In the genomic region with DNA sequence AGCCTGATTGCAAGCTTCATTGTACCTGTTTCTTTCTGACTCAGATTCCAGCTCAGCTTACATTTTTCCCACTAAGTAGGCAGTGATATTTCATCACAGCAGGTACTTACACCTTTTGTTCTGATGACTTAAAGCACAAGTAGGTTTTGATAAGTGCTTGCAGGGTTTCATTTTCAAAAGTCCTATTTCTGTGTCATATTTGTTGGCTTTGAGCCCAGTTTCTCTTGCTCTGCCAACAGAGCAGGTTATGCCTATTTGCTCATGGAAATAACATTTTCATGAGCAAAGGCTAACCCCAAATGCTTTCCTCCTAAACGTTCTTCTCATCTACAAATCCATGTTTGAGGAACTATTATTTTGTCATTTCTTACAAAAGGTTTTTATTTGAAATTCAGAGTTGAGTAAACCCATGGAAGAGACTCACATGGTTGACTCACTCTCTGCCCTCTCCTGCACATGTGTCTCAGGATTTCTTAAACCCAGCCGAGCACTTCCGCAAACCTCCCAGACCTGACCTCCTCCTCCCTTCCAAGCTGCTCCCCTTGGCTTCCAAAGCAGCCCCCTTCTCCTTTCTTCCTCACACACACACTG, we compare ENCODE assay signal across 8 cellular contexts. TPM values are rescaled to one million over a fixed set of nuclear protein-coding genes. Genes with fewer than 3 reads are reported as not detected.
DNase-seq lines count a peak whose midpoint lies in the region; ATAC-seq and TF ChIP-seq lines count a peak whose summit lies in the region.

No MANE protein-coding gene starts in this region.

- H3K36me3 Mint-ChIP-seq in central memory CD8-positive, alpha-beta T cell (ENCODE audit: insufficient read depth): peaks cover 3% of the 10 kb centered on the region
- H3K36me3 Mint-ChIP-seq in naive B cell: peaks cover 0 to 4% of the 10 kb centered on the region in 2 donors

- TF ChIP-seq CTCF in suprapubic skin (IDR thresholded peaks at IDR 0.05): no peak

- peak overlapping the region; percentile 43 for H3K4me3 Mint-ChIP-seq in central memory CD8-positive, alpha-beta T cell
- peak overlapping the region; percentile 4 to 82 (median 68) for H3K4me3 Mint-ChIP-seq in naive B cell

- 42% methylated on average over 3 of the region's 3 CpGs for WGBS in suprapubic skin

- H3K4me3 ChIP-seq in suprapubic skin: no peak overlapping the region

- peaks cover 26% of the 10 kb centered on the region for H3K4me1 Mint-ChIP-seq in central memory CD8-positive, alpha-beta T cell
- H3K4me1 Mint-ChIP-seq in naive B cell: peaks cover 50 to 72% (median 68%) of the 10 kb centered on the region in 3 donors

- DNase-seq in DMS53 (lab: John Stamatoyannopoulos, UW): peak; percentile 98
- peak; percentile 87 for DNase-seq in NOMO-1 treated with DMSO at 0.1 percent for 48 hours (lab: John Stamatoyannopoulos, UW; ENCODE audit: unreplicated experiment)
- DNase-seq in central memory CD8-positive, alpha-beta T cell (ENCODE audit: low spot score in 2 of 2): no peak
- DNase-seq in naive B cell: no peak
- DNase-seq in RKO (ENCODE audit: low spot score): no peak
- no peak for DNase-seq in suprapubic skin (ENCODE audit: low spot score in 2 of 2)

- no peak overlapping the region for H3K27ac ChIP-seq in suprapubic skin

- no peaks in the 10 kb centered on the region for H3K9me3 ChIP-seq in suprapubic skin

- no peaks in the 10 kb centered on the region for H3K36me3 ChIP-seq in suprapubic skin

- H3K27ac Mint-ChIP-seq in central memory CD8-positive, alpha-beta T cell (ENCODE audit: low read depth): peak overlapping the region; percentile 38
- H3K27ac Mint-ChIP-seq in naive B cell: peak overlapping the region; percentile 56 to 97 (median 84)

- no peaks in the 10 kb centered on the region for H3K27me3 Mint-ChIP-seq in central memory CD8-positive, alpha-beta T cell
- no peaks in the 10 kb centered on the region for H3K27me3 Mint-ChIP-seq in naive B cell

- H3K9me3 Mint-ChIP-seq in central memory CD8-positive, alpha-beta T cell: no peaks in the 10 kb centered on the region
- no peaks in the 10 kb centered on the region for H3K9me3 Mint-ChIP-seq in naive B cell

- H3K27me3 ChIP-seq in suprapubic skin: no peaks in the 10 kb centered on the region

- TF ChIP-seq POLR2A in suprapubic skin (IDR thresholded peaks at IDR 0.05): no peak

- peaks cover 11% of the 10 kb centered on the region for H3K4me1 ChIP-seq in suprapubic skin

- ATAC-seq in GM19455 (IDR thresholded peaks at IDR 0.05; ENCODE audit: unreplicated experiment) (peak; percentile 82), HG03571 (IDR thresholded peaks at IDR 0.05; ENCODE audit: unreplicated experiment) (peak; percentile 62), naive B cell (ENCODE audit: low read depth in 2 of 2) (peak; percentile 12 to 37)
- no peak for ATAC-seq in central memory CD8-positive, alpha-beta T cell (replicated peaks; ENCODE audit: extremely low read depth, poor library complexity, severe bottlenecking)

- TF ChIP-seq EP300 in suprapubic skin (IDR thresholded peaks at IDR 0.05): no peak

RNA-seq across cellular contexts. Expression of a gene that starts 12.3 kb away (rescaled TPM):
- 100 to 1,000 TPM; 203 to 338 (median 258) TPM for polyA plus RNA-seq in naive B cell (ENCODE audit: low read depth in 6 of 6)
- 10 to 100 TPM; 61.8 to 89.7 (median 80.1) TPM for total RNA-seq in suprapubic skin

RNA-seq across cellular contexts. Expression of a gene that starts 51.6 kb away (rescaled TPM):
- 1 to 10 TPM in 1 of 6 donors, under 1 TPM in 3, not detected in 2; 0.36 to 1.4 (median 0.75) TPM for polyA plus RNA-seq in naive B cell (ENCODE audit: low read depth in 6 of 6)
- total RNA-seq in suprapubic skin: 100 to 1,000 TPM in 3 of 4 donors, 10 to 100 TPM in 1; 52.1 to 216 (median 133) TPM

Comparison
In these comparisons a context has a peak if more than half of its experiments do, and no peak if none do; other contexts are left out.
1. DNase-seq: peak in DMS53 (single experiment) and NOMO-1 treated with DMSO at 0.1 percent for 48 hours (single experiment); none in central memory CD8-positive, alpha-beta T cell (0 of 2), naive B cell (single experiment), RKO (single experiment) and suprapubic skin (0 of 2).